In genomic region chr11:134599180-134599810, GRCh38 we compare ENCODE assay signal across 1 cellular context.
TF ChIP-seq lines count a peak whose summit lies in the region.

No MANE protein-coding gene starts in this region.

TF ChIP-seq in A549, 52 proteins besides CTCF, POLR2A, EP300 and RAD21 (continued from another document):
- no peak for TF ChIP-seq BCL3 (IDR thresholded peaks at IDR 0.05)
